ENCODE assay signal across 1 cellular context in genomic region chr12:75798527-75798926, GRCh38.
TF ChIP-seq lines count a peak whose summit lies in the region.

No MANE protein-coding gene starts in this region.

TF ChIP-seq in HepG2, 621 proteins besides CTCF, POLR2A, EP300 and RAD21 (continued from another document):
- TF ChIP-seq TIGD3 (CRISPR knock-in tag; IDR thresholded peaks at IDR 0.05; ENCODE audit: borderline replicate concordance) (no peak), ZBTB46 (CRISPR knock-in tag; IDR thresholded peaks at IDR 0.05; ENCODE audit: borderline replicate concordance) (no peak), EEA1 (CRISPR knock-in tag; IDR thresholded peaks at IDR 0.05; ENCODE audit: borderline replicate concordance) (no peak), TBX2 (CRISPR knock-in tag; IDR thresholded peaks at IDR 0.05; ENCODE audit: borderline replicate concordance) (no peak), BCL6 (CRISPR knock-in tag; IDR thresholded peaks at IDR 0.05) (peak; percentile 25; the same call in 1 of the 2 replicates), ZNF407 (CRISPR knock-in tag; IDR thresholded peaks at IDR 0.05; ENCODE audit: not compliant biosample characterization) (no peak), ZBTB44 (CRISPR knock-in tag; IDR thresholded peaks at IDR 0.05) (no peak), RCOR2 (CRISPR knock-in tag; IDR thresholded peaks at IDR 0.05) (0 out of 2 replicates have a peak, but pooled peaks have one; percentile 33), SOX6 (IDR thresholded peaks at IDR 0.05) (no peak), SOX6 (CRISPR knock-in tag; IDR thresholded peaks at IDR 0.05) (peak; percentile 48; the same call in 1 of the 2 replicates), ARID5B (CRISPR knock-in tag; IDR thresholded peaks at IDR 0.05) (peak; percentile 80), ARNTL (CRISPR knock-in tag; IDR thresholded peaks at IDR 0.05) (no peak), HHEX (CRISPR knock-in tag; IDR thresholded peaks at IDR 0.05) (peak; percentile 65; the same call in 1 of the 2 replicates)
